20 cellular contexts compared by ENCODE assay signal in the genomic region with DNA sequence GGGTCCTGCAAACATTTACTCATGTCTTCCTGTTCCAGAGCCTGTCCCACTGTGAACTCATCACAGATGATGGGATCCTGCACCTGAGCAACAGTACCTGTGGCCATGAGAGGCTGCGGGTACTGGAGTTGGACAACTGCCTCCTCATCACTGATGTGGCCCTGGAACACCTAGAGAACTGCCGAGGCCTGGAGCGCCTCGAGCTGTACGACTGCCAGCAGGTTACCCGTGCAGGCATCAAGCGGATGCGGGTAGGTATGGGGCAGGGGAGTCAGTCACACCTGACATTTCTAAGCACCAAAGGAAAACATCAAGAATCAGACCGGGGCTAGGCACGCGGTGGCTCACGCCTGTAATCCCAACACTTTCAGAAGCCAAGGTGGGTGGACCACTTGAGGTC. TPM values are rescaled to one million over a fixed set of nuclear protein-coding genes. Genes with fewer than 3 reads are reported as not detected.
DNase-seq lines count a peak whose midpoint lies in the region; ATAC-seq, FAIRE-seq and TF ChIP-seq lines count a peak whose summit lies in the region.
"Had no signal": no experiment of that assay in that cellular context is flagged by ENCODE, and none has a peak within 500 bp of the region (broad histone marks: within the 10 kb centered on the region; RNA-seq: fewer than 3 reads in every experiment).

No MANE protein-coding gene starts in this region.

- peaks cover 12% of the 10 kb centered on the region for H3K36me3 Mint-ChIP-seq in activated CD8-positive, alpha-beta memory T cell treated with anti-CD3 and anti-CD28 coated beads, Interleukin-2, amount 10 ng/mL, durations not matched to agents 7 days and 5 days
- peaks cover 19% of the 10 kb centered on the region for H3K36me3 Mint-ChIP-seq in GM23338 (ENCODE audit: low read depth)

- no peak overlapping the region for H3K23ac ChIP-seq in IMR-90 (ENCODE audit: low read depth, low read length)

- no peaks in the 10 kb centered on the region for H3K27me3 Mint-ChIP-seq in activated CD8-positive, alpha-beta memory T cell treated with anti-CD3 and anti-CD28 coated beads, Interleukin-2, amount 10 ng/mL, durations not matched to agents 7 days and 5 days
- H3K27me3 Mint-ChIP-seq in GM23338 (ENCODE audit: insufficient read depth, low read depth, poor library complexity) = peaks cover 2% of the 10 kb centered on the region
- H3K27me3 Mint-ChIP-seq: CD4-positive, alpha-beta T cell had no signal

- no peaks in the 10 kb centered on the region for H3K79me2 ChIP-seq in GM23338 (replicated peaks; ENCODE audit: insufficient read depth)
- H3K79me2 ChIP-seq in HepG2 (ENCODE audit: insufficient read depth, low read length) = no peaks in the 10 kb centered on the region

- no peak overlapping the region for H3K4me3 Mint-ChIP-seq in activated CD8-positive, alpha-beta memory T cell treated with anti-CD3 and anti-CD28 coated beads, Interleukin-2, amount 10 ng/mL, durations not matched to agents 7 days and 5 days
- H3K4me3 Mint-ChIP-seq in GM23338 = no peak overlapping the region
- H3K4me3 Mint-ChIP-seq: CD4-positive, alpha-beta T cell had no signal

- H2AK9ac ChIP-seq in IMR-90 (replicated peaks; ENCODE audit: low read depth, low read length, poor library complexity) = no peak overlapping the region

- in situ Hi-C loops in IMR-90 (cut with MboI; ENCODE audit: low sequenced_read_pairs) = no loop called here
- in situ Hi-C loops in HepG2 (cut with HindIII; ENCODE audit: extremely low pct_ligation_motif_present, low pct_unique_long_range_greater_than_20kb) = no loop called here
- in situ Hi-C loops in HAP-1 (cut with MboI; ENCODE audit: low sequenced_read_pairs) = no loop called here

- 0 out of 2 replicates have a peak, but pooled peaks cover 3% of the 10 kb centered on the region for H3K9me2 ChIP-seq in GM23338 (ENCODE audit: insufficient read depth)

- no peak overlapping the region for H2BK20ac ChIP-seq in IMR-90 (ENCODE audit: low read depth, low read length)

- H4K20me1 ChIP-seq in GM23338 (replicated peaks; ENCODE audit: insufficient read depth) = peaks cover 3% of the 10 kb centered on the region; the same call in 1 of the 2 replicates
- H4K20me1 ChIP-seq in IMR-90 (ENCODE audit: insufficient read depth, low read length) = no peaks in the 10 kb centered on the region
- H4K20me1 ChIP-seq in HepG2 (ENCODE audit: insufficient read depth, low read length) = no peaks in the 10 kb centered on the region

- H3K9me3 ChIP-seq in IMR-90 (ENCODE audit: control insufficient read depth, insufficient read depth, low read length) (no peaks in the 10 kb centered on the region), HepG2 (ENCODE audit: low read length) (no peaks in the 10 kb centered on the region), HAP-1 (no peaks in the 10 kb centered on the region)
- H3K9me3 ChIP-seq: A549 had no signal

- H3K4ac ChIP-seq in IMR-90 (ENCODE audit: low read depth, low read length) = no peak overlapping the region

- H3K4me3 ChIP-seq in GM23338 (no peak overlapping the region), IMR-90 (ENCODE audit: insufficient read depth, low read depth, low read length) (no peak overlapping the region), HepG2 (replicated peaks in 1 of 3; ENCODE audit: insufficient read depth in 1 of 3, low read depth in 2 of 3, low read length in 3 of 3) (no peak overlapping the region), HAP-1 (no peak overlapping the region)
- H3K4me3 ChIP-seq: A549, GM23248 had no signal

- no peak overlapping the region for H4K8ac ChIP-seq in IMR-90 (ENCODE audit: low read depth in 2 of 2, low read length in 2 of 2)

- H2BK120ac ChIP-seq in IMR-90 (ENCODE audit: low read depth, low read length) = no peak overlapping the region

- TF ChIP-seq POLR2A in IMR-90 (IDR thresholded peaks at IDR 0.05; ENCODE audit: low read depth, low read length) (no peak), HepG2 (IDR thresholded peaks at IDR 0.05; ENCODE audit: insufficient read depth in 1 of 2, low read depth in 2 of 2, low read length in 2 of 2) (no peak)

- peaks cover 21% of the 10 kb centered on the region for H3K4me1 Mint-ChIP-seq in activated CD8-positive, alpha-beta memory T cell treated with anti-CD3 and anti-CD28 coated beads, Interleukin-2, amount 10 ng/mL, durations not matched to agents 7 days and 5 days
- H3K4me1 Mint-ChIP-seq in GM23338 = no peaks in the 10 kb centered on the region

- no peak overlapping the region for H3K56ac ChIP-seq in IMR-90 (ENCODE audit: extremely low read depth, insufficient read depth, low read length)

- H3K79me1 ChIP-seq in IMR-90 (ENCODE audit: low read depth in 1 of 2, low read length in 2 of 2) = peaks cover 17 to 30% of the 10 kb centered on the region in 2 experiments; a peak in 3 of 4 replicates

- H2AFZ ChIP-seq in GM23338 (no peak overlapping the region), IMR-90 (replicated peaks; ENCODE audit: low read length, poor library complexity) (no peak overlapping the region), HepG2 (ENCODE audit: low read length) (no peak overlapping the region)
- H2AFZ ChIP-seq: GM23248 had no signal

- CTCF ChIA-PET in activated CD8-positive, alpha-beta memory T cell treated with anti-CD3 and anti-CD28 coated beads, Interleukin-2, amount 10 ng/mL, durations not matched to agents 7 days and 5 days (lab: Charles Lee) = interaction anchor here (4.4 kb wide), 1 partner anchor 11 kb away, joined by 33 read pairs; no protein-coding TSS in a partner anchor
- CTCF ChIA-PET in IMR-90 (lab: Yijun Ruan, JAX) (no interaction called here), HepG2 (lab: Yijun Ruan, JAX; ENCODE audit: low intra/inter-chr PET ratio, low total read pairs) (no interaction called here)

- H3K27me3 ChIP-seq in GM23338 (ENCODE audit: insufficient read depth) (no peaks in the 10 kb centered on the region), IMR-90 (ENCODE audit: control insufficient read depth, insufficient read depth, low read length) (no peaks in the 10 kb centered on the region), HepG2 (ENCODE audit: control insufficient read depth in 1 of 2, insufficient read depth in 2 of 2, low read length in 2 of 2) (no peaks in the 10 kb centered on the region), HAP-1 (ENCODE audit: low read depth) (no peaks in the 10 kb centered on the region)

- H3K18ac ChIP-seq in IMR-90 (ENCODE audit: low read depth, low read length) = no peak overlapping the region

- H3K36me3 ChIP-seq in GM23338 (ENCODE audit: insufficient read depth) = peaks cover 18% of the 10 kb centered on the region; the same call in 1 of the 2 replicates
- peaks cover 23% of the 10 kb centered on the region for H3K36me3 ChIP-seq in IMR-90 (ENCODE audit: control insufficient read depth, insufficient read depth, low read length)
- peaks cover 3 to 21% of the 10 kb centered on the region in 2 experiments; a peak in 4 of 5 replicates for H3K36me3 ChIP-seq in HepG2 (replicated peaks in 1 of 2; ENCODE audit: control insufficient read depth in 1 of 2, insufficient read depth in 2 of 2, low read length in 2 of 2)
- peaks cover 53% of the 10 kb centered on the region for H3K36me3 ChIP-seq in HAP-1 (replicated peaks)

- no peak for DNase-seq in activated CD8-positive, alpha-beta memory T cell treated with anti-CD3 and anti-CD28 coated beads, Interleukin-2, amount 10 ng/mL, durations not matched to agents 7 days and 5 days
- no peak for DNase-seq in activated CD8-positive, alpha-beta memory T cell treated with anti-CD3 and anti-CD28 coated beads for 24 hours
- DNase-seq in GM23338 (ENCODE audit: low spot score) (no peak), IMR-90 (no peak), HepG2 (ENCODE audit: low spot score) (no peak), HAP-1 (ENCODE audit: low spot score in 2 of 2) (no peak)
- DNase-seq in stimulated activated naive CD4-positive, alpha-beta T cell treated with Interleukin-2 at 50 U/mL for 16 hours (lab: John Stamatoyannopoulos, UW) = no peak
- DNase-seq in activated effector memory CD4-positive, alpha-beta T cell treated with Interleukin-2 at 50 U/mL for 16 hours = no peak
- DNase-seq: AML-193; CD4-positive, alpha-beta T cell; DMS153; DMS79; GDM1; GM23248 had no signal

- no peak for TF ChIP-seq CTCF in GM23338 (conservative IDR thresholded peaks at IDR 0.05; ENCODE audit: low read depth in 2 of 2)
- no peak for TF ChIP-seq CTCF in IMR-90 (conservative IDR thresholded peaks at IDR 0.05; ENCODE audit: low read depth, low read length)
- no peak for TF ChIP-seq CTCF in HepG2 (CRISPR knock-in tag; IDR thresholded peaks at IDR 0.05)

- H3K4me2 ChIP-seq in GM23338 (no peak overlapping the region), IMR-90 (ENCODE audit: low read depth, low read length) (no peak overlapping the region), HepG2 (ENCODE audit: low read depth, low read length) (no peak overlapping the region)
- H3K4me2 ChIP-seq: A549 had no signal

- no peaks in the 10 kb centered on the region for H3K9me3 Mint-ChIP-seq in activated CD8-positive, alpha-beta memory T cell treated with anti-CD3 and anti-CD28 coated beads, Interleukin-2, amount 10 ng/mL, durations not matched to agents 7 days and 5 days (ENCODE audit: low read depth)
- no peaks in the 10 kb centered on the region; the same call in 2 of the 3 replicates for H3K9me3 Mint-ChIP-seq in GM23338
- H3K9me3 Mint-ChIP-seq: CD4-positive, alpha-beta T cell had no signal

- H3K9ac ChIP-seq in IMR-90 (ENCODE audit: low read depth, low read length) = no peak overlapping the region
- no peak overlapping the region for H3K9ac ChIP-seq in HepG2 (ENCODE audit: insufficient read depth, low read depth, low read length)
- H3K9ac ChIP-seq: GM23248 had no signal

- no peaks in the 10 kb centered on the region for H3F3A ChIP-seq in GM23338 (replicated peaks; ENCODE audit: low read depth)

- no peak for ATAC-seq in activated CD8-positive, alpha-beta memory T cell treated with anti-CD3 and anti-CD28 coated beads, Interleukin-2, amount 10 ng/mL, durations not matched to agents 7 days and 5 days
- ATAC-seq in GM23338 (no peak), IMR-90 (ENCODE audit: low read depth) (peak; percentile 11; the same call in 1 of the 2 replicates), HepG2 (no peak; the same call in 2 of the 3 replicates)

- WGBS in IMR-90 (ENCODE audit: extremely low coverage in 2 of 2, insufficient read length in 1 of 2), 2 experiments = 100% methylated on average over 3 of the region's 12 CpGs; no CpG with 5 or more reads in 1 of the 2 experiments
- 97% methylated on average over 12 of the region's 12 CpGs for WGBS in HepG2 (ENCODE audit: low lambda C conversion rate)

- H3K14ac ChIP-seq in IMR-90 (replicated peaks; ENCODE audit: low read depth, low read length) = no peak overlapping the region

- H2BK5ac ChIP-seq in IMR-90 (ENCODE audit: low read depth, low read length, poor library complexity, severe bottlenecking) = no peak overlapping the region

- TF ChIP-seq EP300 in HepG2 (IDR thresholded peaks at IDR 0.05; ENCODE audit: low read depth in 2 of 2, low read length in 2 of 2) (no peak), HepG2 (CRISPR knock-in tag; IDR thresholded peaks at IDR 0.05; ENCODE audit: borderline replicate concordance) (no peak)

- H3K9me1 ChIP-seq in IMR-90 (ENCODE audit: insufficient read depth, low read length) = peaks cover 6% of the 10 kb centered on the region; the same call in 1 of the 2 replicates

- POLR2A ChIA-PET in IMR-90 (lab: Charles Lee; ENCODE audit: unreplicated experiment) (no interaction called here), HepG2 (lab: Yijun Ruan, JAX) (no interaction called here)

- dilution Hi-C loops in IMR-90 (cut with HindIII; ENCODE audit: low sequenced_read_pairs, unreplicated experiment) = loop anchor here (25.0 kb wide), 1 partner anchor 247 kb away; no protein-coding TSS in a partner anchor

- BruUV-seq in IMR-90 (replicated peaks; lab: Mats Ljungman, UMichigan) = no TSS peak
- no TSS peak for BruUV-seq in HepG2 (replicated peaks; lab: Mats Ljungman, UMichigan)

- no peak overlapping the region for H2BK15ac ChIP-seq in IMR-90 (ENCODE audit: low read depth, low read length)

- H4K5ac ChIP-seq in IMR-90 (ENCODE audit: low read depth, low read length) = no peak overlapping the region

- peak overlapping the region; percentile 1 for H3K27ac Mint-ChIP-seq in activated CD8-positive, alpha-beta memory T cell treated with anti-CD3 and anti-CD28 coated beads, Interleukin-2, amount 10 ng/mL, durations not matched to agents 7 days and 5 days
- H3K27ac Mint-ChIP-seq in GM23338 = peak overlapping the region; percentile 77

- H2AK5ac ChIP-seq in IMR-90 (ENCODE audit: low read depth, low read length) = no peak overlapping the region

- no peak overlapping the region for H4K91ac ChIP-seq in IMR-90 (ENCODE audit: insufficient read depth, low read depth, low read length)

- no peak for TF ChIP-seq RAD21 in IMR-90 (IDR thresholded peaks at IDR 0.05; ENCODE audit: low read length)
- no peak for TF ChIP-seq RAD21 in HepG2 (CRISPR knock-in tag; IDR thresholded peaks at IDR 0.05)

- intact Hi-C loops in IMR-90 (cut with micrococcal nuclease) (no loop called here), HepG2 (cut with micrococcal nuclease; ENCODE audit: unreplicated experiment) (no loop called here)

- H3K27ac ChIP-seq in GM23338 (ENCODE audit: low read depth) (no peak overlapping the region), IMR-90 (ENCODE audit: insufficient read depth, low read length) (no peak overlapping the region), HepG2 (ENCODE audit: extremely low read length, insufficient read depth, low read length) (no peak overlapping the region)
- H3K27ac ChIP-seq: 22Rv1, C4-2B, GM23248 had no signal

- no peak for FAIRE-seq in HepG2 (lab: Jason Lieb, UNC)
- FAIRE-seq: A549, GM12892, GM18507, H54 had no signal

- H3K4me1 ChIP-seq in GM23338 (ENCODE audit: insufficient read depth) (no peaks in the 10 kb centered on the region), IMR-90 (ENCODE audit: control insufficient read depth, insufficient read depth, low read length) (no peaks in the 10 kb centered on the region), HepG2 (ENCODE audit: insufficient read depth, low read length) (no peaks in the 10 kb centered on the region), HAP-1 (peaks cover 9% of the 10 kb centered on the region)

RNA-seq across cellular contexts. Expression of a gene that starts 56.3 kb away (rescaled TPM):
- 10 to 100 TPM; 60.5 to 71.8 TPM for total RNA-seq in activated CD8-positive, alpha-beta memory T cell treated with anti-CD3 and anti-CD28 coated beads, Interleukin-2, amount 10 ng/mL, durations not matched to agents 7 days and 5 days
- total RNA-seq in GM23338 (2014; rRNA removed; shearing (Covaris generic)) = 65.6 and 66.8 TPM in 2 replicates
- polyA plus RNA-seq in GM23338 (2016; fragmentation: Nextera tagmentation; extraction: Ambion mirVana) (16.3 and 16.8 TPM in 2 replicates), IMR-90 (2012; rRNA removed) (69.1 and 73.8 TPM in 2 replicates), HepG2 (2011; rRNA removed) (71.0 and 79.9 TPM in 2 replicates)
- total RNA-seq in IMR-90 (2012; rRNA removed) (56.3 and 68.6 TPM in 2 replicates), HepG2 (2016; rRNA removed; fragmentation: Illumina TruSeq; extraction: Trizol) (48.3 and 56.7 TPM in 2 replicates)
- polyA plus RNA-seq in IMR-90 (2012; cell fraction: cytosol; rRNA removed) = 12.4 and 31.0 TPM in 2 replicates
- 45.9 and 251 TPM in 2 replicates for polyA plus RNA-seq in IMR-90 (2012; cell fraction: nucleus; rRNA removed; ENCODE audit: low replicate concordance)
- 35.3 and 36.1 TPM in 2 replicates for total RNA-seq in HepG2 (2016; cell fraction: cytosol; rRNA removed; fragmentation: Illumina TruSeq; extraction: Trizol; ENCODE audit: low read depth)
- total RNA-seq in HepG2 (2016; cell fraction: insoluble cytoplasmic fraction; rRNA removed; fragmentation: Illumina TruSeq; extraction: Trizol) = 49.2 and 49.4 TPM in 2 replicates
- 55.1 and 56.2 TPM in 2 replicates for total RNA-seq in HepG2 (2016; cell fraction: membrane; rRNA removed; fragmentation: Illumina TruSeq; extraction: Trizol)
- total RNA-seq in HepG2 (2016; cell fraction: nucleus; rRNA removed; fragmentation: Illumina TruSeq; extraction: Trizol) = 67.4 and 77.3 TPM in 2 replicates
- 25.7 and 36.4 TPM in 2 replicates for polyA plus RNA-seq in HepG2 (2011; cell fraction: cytosol; rRNA removed)
- 113 and 124 TPM in 2 replicates for polyA plus RNA-seq in HepG2 (2011; cell fraction: nucleus; rRNA removed)
- polyA plus RNA-seq in HepG2 (2012) = 41.9 and 51.9 TPM in 2 replicates
- 10.7 and 11.9 TPM in 2 replicates for polyA plus RNA-seq in HepG2 (2016; cell fraction: cytosol; fragmentation: Illumina TruSeq; extraction: Trizol; ENCODE audit: low read depth)
- 87.2 and 101 TPM in 2 replicates for polyA plus RNA-seq in HepG2 (2016; cell fraction: insoluble cytoplasmic fraction; fragmentation: Illumina TruSeq; extraction: Trizol; ENCODE audit: low read depth)
- polyA plus RNA-seq in HepG2 (2016; cell fraction: membrane; fragmentation: Illumina TruSeq; extraction: Trizol; ENCODE audit: low read depth) = 50.8 and 53.0 TPM in 2 replicates
- 138 and 140 TPM in 2 replicates for polyA plus RNA-seq in HepG2 (2016; cell fraction: nucleus; fragmentation: Illumina TruSeq; extraction: Trizol; ENCODE audit: insufficient read depth, low read depth)
- 50.1 and 65.5 TPM in 2 replicates for polyA minus RNA-seq in HepG2 (2011; rRNA and poly(A)+ RNA removed; ENCODE audit: low replicate concordance)
- polyA minus RNA-seq in HepG2 (2011; cell fraction: cytosol; rRNA and poly(A)+ RNA removed) = 33.4 and 39.2 TPM in 2 replicates
- polyA minus RNA-seq in HepG2 (2011; cell fraction: nucleus; rRNA and poly(A)+ RNA removed) = 129 and 147 TPM in 2 replicates
